In genomic region chr22:29154364-29155048, GRCh38 we compare ENCODE assay signal across 7 cellular contexts. TPM values are rescaled to one million over a fixed set of nuclear protein-coding genes. Genes with fewer than 3 reads are reported as not detected.
DNase-seq lines count a peak whose midpoint lies in the region; ATAC-seq and TF ChIP-seq lines count a peak whose summit lies in the region.

No MANE protein-coding gene starts in this region.

- no peaks in the 10 kb centered on the region for H3K9me3 ChIP-seq in adrenal gland (replicated peaks in 1 of 3)

- TF ChIP-seq CTCF in GM12865 (IDR thresholded peaks at IDR 0.05; ENCODE audit: insufficient read depth, low read depth, low read length, missing control alignments) (peak; percentile 94), adrenal gland (IDR thresholded peaks at IDR 0.05) (peak; percentile 83 to 98 (median 95))

- no peaks in the 10 kb centered on the region for H3K36me3 ChIP-seq in adrenal gland (replicated peaks in 1 of 2)

- ATAC-seq in left cardiac atrium (peak; percentile 79), HG03442 (IDR thresholded peaks at IDR 0.05; ENCODE audit: unreplicated experiment) (no peak)

- H3K27me3 ChIP-seq in adrenal gland = no peaks in the 10 kb centered on the region

- no peak for TF ChIP-seq POLR2A in adrenal gland (IDR thresholded peaks at IDR 0.05)

- peaks cover 40 to 43% of the 10 kb centered on the region in 2 donors for H3K4me1 ChIP-seq in adrenal gland (replicated peaks in 1 of 2)

- 2 to 5% (median 3%) methylated on average over 10 to 21 of the region's 21 CpGs for WGBS in adrenal gland, 4 donors

- intact Hi-C loops in adrenal gland (cut with DNase I) (loop anchor here (5.0 to 10.0 kb wide), 3 partner anchors 80 to 300 kb away; partner anchors contain the start of gene KREMEN1 (in 2 of the 2)), left cardiac atrium (cut with DNase I) (loop anchor here (2.0 to 10.0 kb wide), 3 partner anchors 82 to 93 kb away; partner anchors contain the start of genes C22orf31 (in 1 of the 2) and KREMEN1 (in 1 of the 2))

- peak; percentile 72 for DNase-seq in GM12865 (ENCODE audit: low read depth)
- peak; percentile 43 for DNase-seq in M059J (ENCODE audit: low read depth)
- DNase-seq in T follicular helper cell (ENCODE audit: low read depth) = peak; percentile 40
- peak; percentile 70 to 88 (median 81) for DNase-seq in adrenal gland
- DNase-seq in left cardiac atrium = peak; percentile 74
- peak; percentile 15 for DNase-seq in pulmonary artery endothelial cell (ENCODE audit: low read depth, low spot score)

- no peak overlapping the region for H3K27ac ChIP-seq in adrenal gland

- no peak overlapping the region for H3K4me3 ChIP-seq in GM12865 (ENCODE audit: low read depth, low read length)
- peak overlapping the region in 2 of 4 donors; percentile 11 to 45 for H3K4me3 ChIP-seq in adrenal gland

RNA-seq across cellular contexts. Expression of gene EMID1, which starts 51.2 kb away (rescaled TPM):
- 0.07 TPM in 1 of 2 replicates, not detected in the other for total RNA-seq in M059J (2014; rRNA removed; shearing (Covaris generic))
- total RNA-seq in adrenal gland = 10 to 100 TPM; 12.7 to 70.9 (median 43.6) TPM
- polyA plus RNA-seq in adrenal gland = 10 to 100 TPM in 2 of 3 donors, 1 to 10 TPM in 1; 2.5 to 36.9 (median 35.2) TPM
- total RNA-seq in left cardiac atrium = 1 to 10 TPM in 1 of 2 donors, under 1 TPM in 1; 0.52 to 1.8 TPM
- not detected in 2 replicates for total RNA-seq in pulmonary artery endothelial cell

Comparison
In these comparisons a context has a peak if more than half of its experiments do, and no peak if none do; other contexts are left out.
1. DNase-seq: peak in every context shown above with its lines; median percentile 81 in adrenal gland; 74 in left cardiac atrium; 72 in GM12865; 43 in M059J; 40 in T follicular helper cell; 15 in pulmonary artery endothelial cell.
2. RNA of gene EMID1, which starts 51.2 kb away (total RNA-seq): 12.7 to 70.9 TPM in adrenal gland; 0.52 to 1.8 TPM in left cardiac atrium, 0.07 TPM in M059J and not detected in pulmonary artery endothelial cell; every median in the first group is over 4 times any median in the second.